ENCODE assay signal across 1 cellular context in the genomic region with DNA sequence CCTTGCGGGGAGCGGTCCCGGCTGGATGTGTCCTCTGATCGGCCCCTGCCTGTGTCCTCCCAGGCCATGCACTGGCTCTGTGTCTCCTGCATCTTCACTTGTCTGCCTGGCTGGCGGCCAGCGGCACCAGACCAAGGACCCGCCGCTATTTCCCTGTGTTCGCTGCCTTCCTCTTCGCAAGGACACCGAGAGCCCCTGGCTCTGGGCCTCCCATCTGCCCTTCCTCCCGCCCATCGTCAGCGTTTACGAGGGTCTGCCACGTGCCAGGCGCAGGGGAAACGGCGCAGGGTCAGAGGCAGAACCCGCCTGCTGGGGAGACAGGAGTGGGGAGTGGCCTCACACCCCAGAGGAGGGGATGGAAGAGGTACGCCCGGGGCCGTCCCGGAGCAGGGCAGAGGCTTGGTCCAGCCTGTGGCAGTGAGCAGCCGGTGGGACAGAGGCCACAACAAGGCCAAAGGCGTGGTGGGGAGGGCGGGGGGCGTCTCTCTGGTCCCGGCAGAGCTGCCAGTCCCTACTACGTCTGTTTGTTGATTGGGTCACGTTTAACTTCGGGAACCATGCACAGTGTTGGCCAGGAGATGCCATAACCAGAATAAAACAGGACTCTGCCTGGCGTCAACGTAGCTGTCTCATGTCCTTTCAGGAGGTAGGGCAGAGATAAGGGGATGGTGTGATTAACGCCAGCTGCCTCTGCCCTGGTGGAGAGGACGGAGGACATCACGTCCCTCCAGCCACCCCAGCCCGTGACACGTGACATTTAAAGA.
TF ChIP-seq lines count a peak whose summit lies in the region.

No MANE protein-coding gene starts in this region.

TF ChIP-seq in K562, 482 proteins besides CTCF, POLR2A, EP300 and RAD21 (continued from another document):
- TF ChIP-seq, protein P1, sequence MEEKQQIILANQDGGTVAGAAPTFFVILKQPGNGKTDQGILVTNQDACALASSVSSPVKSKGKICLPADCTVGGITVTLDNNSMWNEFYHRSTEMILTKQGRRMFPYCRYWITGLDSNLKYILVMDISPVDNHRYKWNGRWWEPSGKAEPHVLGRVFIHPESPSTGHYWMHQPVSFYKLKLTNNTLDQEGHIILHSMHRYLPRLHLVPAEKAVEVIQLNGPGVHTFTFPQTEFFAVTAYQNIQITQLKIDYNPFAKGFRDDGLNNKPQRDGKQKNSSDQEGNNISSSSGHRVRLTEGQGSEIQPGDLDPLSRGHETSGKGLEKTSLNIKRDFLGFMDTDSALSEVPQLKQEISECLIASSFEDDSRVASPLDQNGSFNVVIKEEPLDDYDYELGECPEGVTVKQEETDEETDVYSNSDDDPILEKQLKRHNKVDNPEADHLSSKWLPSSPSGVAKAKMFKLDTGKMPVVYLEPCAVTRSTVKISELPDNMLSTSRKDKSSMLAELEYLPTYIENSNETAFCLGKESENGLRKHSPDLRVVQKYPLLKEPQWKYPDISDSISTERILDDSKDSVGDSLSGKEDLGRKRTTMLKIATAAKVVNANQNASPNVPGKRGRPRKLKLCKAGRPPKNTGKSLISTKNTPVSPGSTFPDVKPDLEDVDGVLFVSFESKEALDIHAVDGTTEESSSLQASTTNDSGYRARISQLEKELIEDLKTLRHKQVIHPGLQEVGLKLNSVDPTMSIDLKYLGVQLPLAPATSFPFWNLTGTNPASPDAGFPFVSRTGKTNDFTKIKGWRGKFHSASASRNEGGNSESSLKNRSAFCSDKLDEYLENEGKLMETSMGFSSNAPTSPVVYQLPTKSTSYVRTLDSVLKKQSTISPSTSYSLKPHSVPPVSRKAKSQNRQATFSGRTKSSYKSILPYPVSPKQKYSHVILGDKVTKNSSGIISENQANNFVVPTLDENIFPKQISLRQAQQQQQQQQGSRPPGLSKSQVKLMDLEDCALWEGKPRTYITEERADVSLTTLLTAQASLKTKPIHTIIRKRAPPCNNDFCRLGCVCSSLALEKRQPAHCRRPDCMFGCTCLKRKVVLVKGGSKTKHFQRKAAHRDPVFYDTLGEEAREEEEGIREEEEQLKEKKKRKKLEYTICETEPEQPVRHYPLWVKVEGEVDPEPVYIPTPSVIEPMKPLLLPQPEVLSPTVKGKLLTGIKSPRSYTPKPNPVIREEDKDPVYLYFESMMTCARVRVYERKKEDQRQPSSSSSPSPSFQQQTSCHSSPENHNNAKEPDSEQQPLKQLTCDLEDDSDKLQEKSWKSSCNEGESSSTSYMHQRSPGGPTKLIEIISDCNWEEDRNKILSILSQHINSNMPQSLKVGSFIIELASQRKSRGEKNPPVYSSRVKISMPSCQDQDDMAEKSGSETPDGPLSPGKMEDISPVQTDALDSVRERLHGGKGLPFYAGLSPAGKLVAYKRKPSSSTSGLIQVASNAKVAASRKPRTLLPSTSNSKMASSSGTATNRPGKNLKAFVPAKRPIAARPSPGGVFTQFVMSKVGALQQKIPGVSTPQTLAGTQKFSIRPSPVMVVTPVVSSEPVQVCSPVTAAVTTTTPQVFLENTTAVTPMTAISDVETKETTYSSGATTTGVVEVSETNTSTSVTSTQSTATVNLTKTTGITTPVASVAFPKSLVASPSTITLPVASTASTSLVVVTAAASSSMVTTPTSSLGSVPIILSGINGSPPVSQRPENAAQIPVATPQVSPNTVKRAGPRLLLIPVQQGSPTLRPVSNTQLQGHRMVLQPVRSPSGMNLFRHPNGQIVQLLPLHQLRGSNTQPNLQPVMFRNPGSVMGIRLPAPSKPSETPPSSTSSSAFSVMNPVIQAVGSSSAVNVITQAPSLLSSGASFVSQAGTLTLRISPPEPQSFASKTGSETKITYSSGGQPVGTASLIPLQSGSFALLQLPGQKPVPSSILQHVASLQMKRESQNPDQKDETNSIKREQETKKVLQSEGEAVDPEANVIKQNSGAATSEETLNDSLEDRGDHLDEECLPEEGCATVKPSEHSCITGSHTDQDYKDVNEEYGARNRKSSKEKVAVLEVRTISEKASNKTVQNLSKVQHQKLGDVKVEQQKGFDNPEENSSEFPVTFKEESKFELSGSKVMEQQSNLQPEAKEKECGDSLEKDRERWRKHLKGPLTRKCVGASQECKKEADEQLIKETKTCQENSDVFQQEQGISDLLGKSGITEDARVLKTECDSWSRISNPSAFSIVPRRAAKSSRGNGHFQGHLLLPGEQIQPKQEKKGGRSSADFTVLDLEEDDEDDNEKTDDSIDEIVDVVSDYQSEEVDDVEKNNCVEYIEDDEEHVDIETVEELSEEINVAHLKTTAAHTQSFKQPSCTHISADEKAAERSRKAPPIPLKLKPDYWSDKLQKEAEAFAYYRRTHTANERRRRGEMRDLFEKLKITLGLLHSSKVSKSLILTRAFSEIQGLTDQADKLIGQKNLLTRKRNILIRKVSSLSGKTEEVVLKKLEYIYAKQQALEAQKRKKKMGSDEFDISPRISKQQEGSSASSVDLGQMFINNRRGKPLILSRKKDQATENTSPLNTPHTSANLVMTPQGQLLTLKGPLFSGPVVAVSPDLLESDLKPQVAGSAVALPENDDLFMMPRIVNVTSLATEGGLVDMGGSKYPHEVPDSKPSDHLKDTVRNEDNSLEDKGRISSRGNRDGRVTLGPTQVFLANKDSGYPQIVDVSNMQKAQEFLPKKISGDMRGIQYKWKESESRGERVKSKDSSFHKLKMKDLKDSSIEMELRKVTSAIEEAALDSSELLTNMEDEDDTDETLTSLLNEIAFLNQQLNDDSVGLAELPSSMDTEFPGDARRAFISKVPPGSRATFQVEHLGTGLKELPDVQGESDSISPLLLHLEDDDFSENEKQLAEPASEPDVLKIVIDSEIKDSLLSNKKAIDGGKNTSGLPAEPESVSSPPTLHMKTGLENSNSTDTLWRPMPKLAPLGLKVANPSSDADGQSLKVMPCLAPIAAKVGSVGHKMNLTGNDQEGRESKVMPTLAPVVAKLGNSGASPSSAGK (IDR thresholded peaks at IDR 0.05), result peak; percentile 25; the same call in 1 of the 2 replicates
